In genomic region chr11:8230921-8231847, GRCh38 we compare ENCODE assay signal across 24 cellular contexts. TPM values are rescaled to one million over a fixed set of nuclear protein-coding genes. Genes with fewer than 3 reads are reported as not detected.
"Had no signal": no experiment of that assay in that cellular context is flagged by ENCODE, and none has a peak within 500 bp of the region (broad histone marks: within the 10 kb centered on the region; RNA-seq: fewer than 3 reads in every experiment).

No MANE protein-coding gene starts in this region.

- H3K4me3 ChIP-seq: adrenal gland, SJCRH30 had no signal

- H3K9me3 ChIP-seq: adrenal gland, SJCRH30, SK-N-SH had no signal

- H3K4me3 Mint-ChIP-seq: activated CD4-positive, alpha-beta T cell treated with anti-CD3 and anti-CD28 coated beads for 36 hours; activated CD8-positive, alpha-beta T cell treated with anti-CD3 and anti-CD28 coated beads for 36 hours; activated naive CD8-positive, alpha-beta T cell treated with anti-CD3 and anti-CD28 coated beads, Interleukin-2, amount 10 ng/mL, durations not matched to agents 7 days and 5 days had no signal

- ATAC-seq: activated CD4-positive, alpha-beta T cell treated with anti-CD3 and anti-CD28 coated beads for 36 hours; activated CD8-positive, alpha-beta T cell treated with anti-CD3 and anti-CD28 coated beads for 36 hours had no signal

- H3K9me3 Mint-ChIP-seq: activated CD8-positive, alpha-beta T cell treated with anti-CD3 and anti-CD28 coated beads for 36 hours; activated naive CD8-positive, alpha-beta T cell treated with anti-CD3 and anti-CD28 coated beads, Interleukin-2, amount 10 ng/mL, durations not matched to agents 7 days and 5 days had no signal

- H3K27ac ChIP-seq: adrenal gland, KMS-11, SJCRH30, VCaP had no signal

- H3K27ac Mint-ChIP-seq: activated CD4-positive, alpha-beta T cell treated with anti-CD3 and anti-CD28 coated beads for 36 hours; activated CD8-positive, alpha-beta T cell treated with anti-CD3 and anti-CD28 coated beads for 36 hours; activated naive CD8-positive, alpha-beta T cell treated with anti-CD3 and anti-CD28 coated beads, Interleukin-2, amount 10 ng/mL, durations not matched to agents 7 days and 5 days had no signal

- H3K9ac ChIP-seq: KMS-11, SK-N-SH had no signal

- DNase-seq: activated CD4-positive, alpha-beta T cell treated with anti-CD3 and anti-CD28 coated beads for 36 hours; activated CD8-positive, alpha-beta memory T cell treated with anti-CD3 and anti-CD28 coated beads, Interleukin-2, amount 50 U/mL, for 4 hours; activated CD8-positive, alpha-beta T cell treated with anti-CD3 and anti-CD28 coated beads for 36 hours; activated naive CD4-positive, alpha-beta T cell treated with anti-CD3 and anti-CD28 coated beads, Interleukin-2, amount 50 U/mL, for 16 hours; activated naive CD8-positive, alpha-beta T cell treated with anti-CD3 and anti-CD28 coated beads, Interleukin-2, amount 10 ng/mL, durations not matched to agents 7 days and 5 days; adrenal gland; anterior cingulate cortex; MV-4-11; NCI-H1092 treated with DMSO at 0.1 percent for 48 hours; NCI-H1417 treated with DMSO at 0.1 percent for 48 hours; NCI-H1694 treated with DMSO at 0.1 percent for 48 hours; NCI-H2029 treated with DMSO at 0.1 percent for 48 hours; NCI-H510A treated with DMSO at 0.1 percent for 48 hours; NK-92 treated with Interleukin-12 subunit alpha and Interleukin-12 subunit beta, amount 100 ng/mL, for 24 hours; OCI-M1; Right ventricle myocardium superior; RPMI8226; SJCRH30; T-helper 1 cell had no signal

- H3K27me3 ChIP-seq: adrenal gland, SJCRH30 had no signal

- H3K36me3 Mint-ChIP-seq: activated naive CD8-positive, alpha-beta T cell treated with anti-CD3 and anti-CD28 coated beads, Interleukin-2, amount 10 ng/mL, durations not matched to agents 7 days and 5 days had no signal

- H3K27me3 Mint-ChIP-seq: activated CD4-positive, alpha-beta T cell treated with anti-CD3 and anti-CD28 coated beads for 36 hours; activated CD8-positive, alpha-beta T cell treated with anti-CD3 and anti-CD28 coated beads for 36 hours had no signal

- H3K36me3 ChIP-seq: adrenal gland, SJCRH30 had no signal

- H3K4me2 ChIP-seq: KMS-11, SK-N-SH had no signal

RNA-seq across cellular contexts. Expression of gene LMO1, which starts 32.5 kb away (rescaled TPM):
- total RNA-seq: activated CD4-positive, alpha-beta T cell treated with anti-CD3 and anti-CD28 coated beads for 36 hours; activated CD8-positive, alpha-beta T cell treated with anti-CD3 and anti-CD28 coated beads for 36 hours; activated naive CD8-positive, alpha-beta T cell treated with anti-CD3 and anti-CD28 coated beads, Interleukin-2, amount 10 ng/mL, durations not matched to agents 7 days and 5 days; MCF 10A; T-helper 2 cell treated with Interferon-gamma antibody and Interleukin-4, amounts not matched to agents 100 ng/mL and 5 ng/mL, for 36 hours had no signal
